8 cellular contexts compared by ENCODE assay signal in the genomic region with DNA sequence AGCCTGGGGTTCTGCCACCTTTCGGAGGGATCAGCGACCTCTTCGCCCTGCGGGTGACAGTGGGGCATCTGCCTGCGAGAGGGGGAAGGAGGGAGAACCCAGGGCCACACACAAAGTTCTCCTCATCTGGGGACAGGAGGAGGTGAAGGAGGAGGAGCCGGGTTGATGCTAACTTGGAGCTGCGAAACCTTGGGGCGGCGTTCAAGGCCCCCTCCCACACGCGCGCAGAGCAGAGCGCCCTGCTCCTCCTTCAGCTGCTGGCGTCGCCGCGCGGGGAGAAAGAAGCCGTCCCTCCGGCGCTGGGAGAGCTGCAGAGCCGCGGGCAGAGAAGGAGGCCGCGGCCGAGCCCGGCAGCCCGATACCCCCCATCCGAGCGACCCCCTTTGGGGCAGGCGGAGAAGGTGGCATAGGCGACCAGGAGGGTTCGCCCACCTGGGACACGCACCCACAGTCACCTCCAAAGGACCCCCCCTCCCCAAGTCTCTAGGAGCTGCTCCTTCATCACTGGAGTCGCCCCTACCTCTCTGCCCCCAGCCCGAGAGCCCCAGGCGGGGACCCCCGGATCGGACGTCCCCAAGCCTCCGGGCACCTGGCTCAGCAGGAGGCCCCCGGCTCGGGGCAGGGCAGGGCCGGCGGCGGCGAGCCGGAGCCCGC. TPM values are rescaled to one million over a fixed set of nuclear protein-coding genes. Genes with fewer than 3 reads are reported as not detected.
A peak's percentile ranks its signal among the peaks of the same experiment; 100 is the strongest.
DNase-seq lines count a peak whose midpoint lies in the region; ATAC-seq and TF ChIP-seq lines count a peak whose summit lies in the region.

A gene with protein sequence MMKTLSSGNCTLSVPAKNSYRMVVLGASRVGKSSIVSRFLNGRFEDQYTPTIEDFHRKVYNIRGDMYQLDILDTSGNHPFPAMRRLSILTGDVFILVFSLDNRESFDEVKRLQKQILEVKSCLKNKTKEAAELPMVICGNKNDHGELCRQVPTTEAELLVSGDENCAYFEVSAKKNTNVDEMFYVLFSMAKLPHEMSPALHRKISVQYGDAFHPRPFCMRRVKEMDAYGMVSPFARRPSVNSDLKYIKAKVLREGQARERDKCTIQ (plus strand): TSS at position 232 of the 654 bp plus-strand sequence. CDS start 5,979 bp downstream, outside the sequence.

- dilution Hi-C loops in IMR-90 (cut with HindIII; ENCODE audit: low sequenced_read_pairs, unreplicated experiment): no loop called here

- peak within 1 kb of the TSS; percentile 62 for H3K4me3 Mint-ChIP-seq in activated CD4-positive, alpha-beta T cell treated with anti-CD3 and anti-CD28 coated beads for 36 hours
- H3K4me3 Mint-ChIP-seq in endothelial cell (ENCODE audit: unreplicated experiment): peak within 1 kb of the TSS; percentile 79
- peak within 1 kb of the TSS; percentile 68 to 85 (median 76) for H3K4me3 Mint-ChIP-seq in naive thymus-derived CD4-positive, alpha-beta T cell

- 1% methylated on average over 14 of the region's 49 CpGs; no CpG with 5 or more reads in 1 of the 2 experiments for WGBS in IMR-90 (ENCODE audit: extremely low coverage in 2 of 2, insufficient read length in 1 of 2), 2 experiments

- TF ChIP-seq POLR2A in IMR-90 (IDR thresholded peaks at IDR 0.05; ENCODE audit: low read depth, low read length): no peak

- H4K91ac ChIP-seq in IMR-90 (ENCODE audit: insufficient read depth, low read depth, low read length): peak within 1 kb of the TSS; percentile 51; the same call in 1 of the 2 replicates

- H3K9ac ChIP-seq in IMR-90 (ENCODE audit: low read depth, low read length): peak within 1 kb of the TSS; percentile 68

- peak within 1 kb of the TSS; percentile 47 for H3K18ac ChIP-seq in IMR-90 (ENCODE audit: low read depth, low read length)

- peak within 1 kb of the TSS; percentile 65; the same call in 1 of the 3 replicates for H2BK15ac ChIP-seq in IMR-90 (ENCODE audit: low read depth, low read length)

- peak within 1 kb of the TSS; percentile 68; the same call in 1 of the 2 replicates for H3K23ac ChIP-seq in IMR-90 (ENCODE audit: low read depth, low read length)

- H3K4me2 ChIP-seq in IMR-90 (ENCODE audit: low read depth, low read length): peak within 1 kb of the TSS; percentile 99

- H3K36me3 ChIP-seq in IMR-90 (ENCODE audit: control insufficient read depth, insufficient read depth, low read length): no peaks in the 10 kb centered on the region
- no peaks in the 10 kb centered on the region for H3K36me3 ChIP-seq in naive thymus-derived CD4-positive, alpha-beta T cell (ENCODE audit: control insufficient read depth in 2 of 3, insufficient read depth in 3 of 3, low read length in 3 of 3)

- peak within 1 kb of the TSS; percentile 62 for H3K4ac ChIP-seq in IMR-90 (ENCODE audit: low read depth, low read length)

- no peaks in the 10 kb centered on the region for H3K9me3 ChIP-seq in IMR-90 (ENCODE audit: control insufficient read depth, insufficient read depth, low read length)
- H3K9me3 ChIP-seq in naive thymus-derived CD4-positive, alpha-beta T cell (ENCODE audit: control insufficient read depth in 2 of 3, low read length in 3 of 3): no peaks in the 10 kb centered on the region

- peak within 1 kb of the TSS; percentile 85 for H3K4me3 ChIP-seq in IMR-90 (ENCODE audit: insufficient read depth, low read depth, low read length)
- H3K4me3 ChIP-seq in naive thymus-derived CD4-positive, alpha-beta T cell (ENCODE audit: low read length): peak within 1 kb of the TSS; percentile 56

- peaks cover 16% of the 10 kb centered on the region for H3K4me1 ChIP-seq in IMR-90 (ENCODE audit: control insufficient read depth, insufficient read depth, low read length)
- H3K4me1 ChIP-seq in naive thymus-derived CD4-positive, alpha-beta T cell (ENCODE audit: control insufficient read depth in 2 of 2, insufficient read depth in 2 of 2, low read length in 2 of 2): peaks cover 4 to 5% of the 10 kb centered on the region in 2 donors

- H2BK5ac ChIP-seq in IMR-90 (ENCODE audit: low read depth, low read length, poor library complexity, severe bottlenecking): peak within 1 kb of the TSS; percentile 54

- H3K27me3 Mint-ChIP-seq in activated CD4-positive, alpha-beta T cell treated with anti-CD3 and anti-CD28 coated beads for 36 hours: peaks cover 29% of the 10 kb centered on the region
- peaks cover 7% of the 10 kb centered on the region for H3K27me3 Mint-ChIP-seq in endothelial cell (ENCODE audit: unreplicated experiment)
- peaks cover 24 to 59% (median 26%) of the 10 kb centered on the region in 5 donors for H3K27me3 Mint-ChIP-seq in naive thymus-derived CD4-positive, alpha-beta T cell

- no peaks in the 10 kb centered on the region for H3K9me3 Mint-ChIP-seq in activated CD4-positive, alpha-beta T cell treated with anti-CD3 and anti-CD28 coated beads for 36 hours (ENCODE audit: low read depth)
- H3K9me3 Mint-ChIP-seq in endothelial cell (ENCODE audit: unreplicated experiment): no peaks in the 10 kb centered on the region
- peaks cover 0 to 2% (median 0%) of the 10 kb centered on the region in 11 donors for H3K9me3 Mint-ChIP-seq in naive thymus-derived CD4-positive, alpha-beta T cell

- no peak for TF ChIP-seq CTCF in IMR-90 (conservative IDR thresholded peaks at IDR 0.05; ENCODE audit: low read depth, low read length)
- no peak for TF ChIP-seq CTCF in endothelial cell (IDR thresholded peaks at IDR 0.05; ENCODE audit: unreplicated experiment)

- 0 out of 2 replicates have a peak, but pooled peaks cover 5% of the 10 kb centered on the region for H4K20me1 ChIP-seq in IMR-90 (ENCODE audit: insufficient read depth, low read length)

- in situ Hi-C loops in IMR-90 (cut with MboI; ENCODE audit: low sequenced_read_pairs): no loop called here

- ATAC-seq in IMR-90 (ENCODE audit: low read depth): peak; percentile 56
- peak; percentile 70 for ATAC-seq in activated CD4-positive, alpha-beta T cell treated with anti-CD3 and anti-CD28 coated beads for 36 hours
- peak; percentile 60 for ATAC-seq in naive thymus-derived CD4-positive, alpha-beta T cell
- ATAC-seq in GM18867 (IDR thresholded peaks at IDR 0.05; ENCODE audit: unreplicated experiment): no peak

- H3K14ac ChIP-seq in IMR-90 (replicated peaks; ENCODE audit: low read depth, low read length): peak within 1 kb of the TSS; percentile 45; the same call in 1 of the 2 replicates

- peak within 1 kb of the TSS; percentile 94 for H2AK5ac ChIP-seq in IMR-90 (ENCODE audit: low read depth, low read length)

- H3K79me1 ChIP-seq in IMR-90 (ENCODE audit: low read depth in 1 of 2, low read length in 2 of 2): no peaks in the 10 kb centered on the region; a peak in 1 of 4 replicates

- TF ChIP-seq RAD21 in IMR-90 (IDR thresholded peaks at IDR 0.05; ENCODE audit: low read length): no peak

- POLR2A ChIA-PET in IMR-90 (lab: Charles Lee; ENCODE audit: unreplicated experiment): no interaction called here
- POLR2A ChIA-PET in activated CD4-positive, alpha-beta T cell treated with anti-CD3 and anti-CD28 coated beads for 36 hours (lab: Charles Lee): no interaction called here
- POLR2A ChIA-PET in naive thymus-derived CD4-positive, alpha-beta T cell (lab: Charles Lee): no interaction called here

- H3K4me1 Mint-ChIP-seq in activated CD4-positive, alpha-beta T cell treated with anti-CD3 and anti-CD28 coated beads for 36 hours: peaks cover 3% of the 10 kb centered on the region
- peaks cover 4% of the 10 kb centered on the region for H3K4me1 Mint-ChIP-seq in endothelial cell (ENCODE audit: unreplicated experiment)
- H3K4me1 Mint-ChIP-seq in naive thymus-derived CD4-positive, alpha-beta T cell: peaks cover 0 to 14% (median 8%) of the 10 kb centered on the region in 7 donors

- H4K5ac ChIP-seq in IMR-90 (ENCODE audit: low read depth, low read length): peak within 1 kb of the TSS; percentile 9; the same call in 1 of the 2 replicates

- H3K27me3 ChIP-seq in IMR-90 (ENCODE audit: control insufficient read depth, insufficient read depth, low read length): no peaks in the 10 kb centered on the region
- H3K27me3 ChIP-seq in naive thymus-derived CD4-positive, alpha-beta T cell (ENCODE audit: control insufficient read depth in 2 of 2, insufficient read depth in 2 of 2, low read length in 2 of 2): peaks cover 4 to 13% of the 10 kb centered on the region in 2 donors

- peaks cover 12% of the 10 kb centered on the region for H3K9me1 ChIP-seq in IMR-90 (ENCODE audit: insufficient read depth, low read length)

- peak within 1 kb of the TSS; percentile 42; the same call in 1 of the 2 replicates for H2BK20ac ChIP-seq in IMR-90 (ENCODE audit: low read depth, low read length)

- H2BK120ac ChIP-seq in IMR-90 (ENCODE audit: low read depth, low read length): peak within 1 kb of the TSS; percentile 81

- no peak within 1 kb of the TSS for H3K27ac Mint-ChIP-seq in activated CD4-positive, alpha-beta T cell treated with anti-CD3 and anti-CD28 coated beads for 36 hours
- peak within 1 kb of the TSS; percentile 9 for H3K27ac Mint-ChIP-seq in endothelial cell (ENCODE audit: unreplicated experiment)
- peak within 1 kb of the TSS in 1 of 9 donors; percentile 54 for H3K27ac Mint-ChIP-seq in naive thymus-derived CD4-positive, alpha-beta T cell

- no peaks in the 10 kb centered on the region for H3K36me3 Mint-ChIP-seq in activated CD4-positive, alpha-beta T cell treated with anti-CD3 and anti-CD28 coated beads for 36 hours (ENCODE audit: low read depth)
- no peaks in the 10 kb centered on the region for H3K36me3 Mint-ChIP-seq in endothelial cell (ENCODE audit: low read depth, unreplicated experiment)
- peaks cover 0 to 1% (median 0%) of the 10 kb centered on the region in 5 donors for H3K36me3 Mint-ChIP-seq in naive thymus-derived CD4-positive, alpha-beta T cell

- intact Hi-C loops in IMR-90 (cut with micrococcal nuclease): no loop called here
- intact Hi-C loops in activated CD4-positive, alpha-beta T cell treated with anti-CD3 and anti-CD28 coated beads for 36 hours (cut with DNase I, micrococcal nuclease): loop anchor here in 1 of 2 experiments (1.0 to 5.0 kb wide), 4 partner anchors 12 to 241 kb away; a partner anchor contains a TSS
- intact Hi-C loops in naive thymus-derived CD4-positive, alpha-beta T cell (cut with micrococcal nuclease): loop anchor here (1.0 kb wide), 2 partner anchors 12 to 141 kb away; no protein-coding TSS in a partner anchor

- peak within 1 kb of the TSS; percentile 61 to 84; a peak in 3 of 4 replicates for H4K8ac ChIP-seq in IMR-90 (ENCODE audit: low read depth in 2 of 2, low read length in 2 of 2)

- H3K56ac ChIP-seq in IMR-90 (ENCODE audit: extremely low read depth, insufficient read depth, low read length): no peak within 1 kb of the TSS; the same call in 1 of the 2 replicates

- no TSS peak for BruUV-seq in IMR-90 (replicated peaks; lab: Mats Ljungman, UMichigan)

- peak within 1 kb of the TSS; percentile 94 for H2AK9ac ChIP-seq in IMR-90 (replicated peaks; ENCODE audit: low read depth, low read length, poor library complexity)

- H3K27ac ChIP-seq in IMR-90 (ENCODE audit: insufficient read depth, low read length): peak within 1 kb of the TSS; percentile 41; the same call in 1 of the 2 replicates
- no peak within 1 kb of the TSS for H3K27ac ChIP-seq in naive thymus-derived CD4-positive, alpha-beta T cell (ENCODE audit: low read depth, low read length)
- peak within 1 kb of the TSS; percentile 63 for H3K27ac ChIP-seq in substantia nigra (ENCODE audit: low read depth, low read length, poor library complexity, severe bottlenecking)

- DNase-seq in ELR (ENCODE audit: low read depth) (peak; percentile 47), IMR-90 (peak; percentile 19), endothelial cell (ENCODE audit: low spot score) (no peak), substantia nigra (lab: John Stamatoyannopoulos, UW) (peak in 10 of 49 donors; percentile 12 to 68 (median 46)), GM19238 (ENCODE audit: insufficient read length, low spot score) (no peak)
- peak; percentile 66 for DNase-seq in activated CD4-positive, alpha-beta T cell treated with anti-CD3 and anti-CD28 coated beads for 36 hours
- DNase-seq in naive thymus-derived CD4-positive, alpha-beta T cell: peak in 8 of 9 donors; percentile 19 to 57 (median 34)

- CTCF ChIA-PET in IMR-90 (lab: Yijun Ruan, JAX): interaction anchor here (0.9 kb wide), 1 partner anchor 23 kb away, joined by 3 read pairs; no protein-coding TSS in a partner anchor
- CTCF ChIA-PET in activated CD4-positive, alpha-beta T cell treated with anti-CD3 and anti-CD28 coated beads for 36 hours (lab: Charles Lee): interaction anchor here (1.2 to 1.6 kb wide), 2 partner anchors 10 to 43 kb away, joined by 3 to 4 read pairs; no protein-coding TSS in a partner anchor
- CTCF ChIA-PET in naive thymus-derived CD4-positive, alpha-beta T cell (lab: Charles Lee): interaction anchor here (0.6 kb wide), 1 partner anchor 40 kb away, joined by 3 read pairs; no protein-coding TSS in a partner anchor

- H2AFZ ChIP-seq in IMR-90 (replicated peaks; ENCODE audit: low read length, poor library complexity): peak within 1 kb of the TSS; percentile 95

RNA-seq across cellular contexts. Expression of the gene that starts here (rescaled TPM):
- under 0.01 TPM in 2 replicates for total RNA-seq in IMR-90 (2012; rRNA removed)
- 0.32 and 0.36 TPM in 2 replicates for polyA plus RNA-seq in IMR-90 (2012; rRNA removed)
- 0.21 and 0.26 TPM in 2 replicates for polyA plus RNA-seq in IMR-90 (2012; cell fraction: cytosol; rRNA removed)
- 0.42 and 0.53 TPM in 2 replicates for polyA plus RNA-seq in IMR-90 (2012; cell fraction: nucleus; rRNA removed; ENCODE audit: low replicate concordance)
- total RNA-seq in activated CD4-positive, alpha-beta T cell treated with anti-CD3 and anti-CD28 coated beads for 36 hours: under 1 TPM; 0.09 TPM
- not detected for total RNA-seq in endothelial cell (ENCODE audit: unreplicated experiment)
- total RNA-seq in naive thymus-derived CD4-positive, alpha-beta T cell: 1 to 10 TPM in 1 of 5 experiments, under 1 TPM in 1, not detected in 3; 0.24 to 1.4 TPM
- under 1 TPM in 1 of 2 donors, not detected in 1; 0.05 TPM for polyA plus RNA-seq in naive thymus-derived CD4-positive, alpha-beta T cell

Comparison
In these comparisons a context has a peak if more than half of its experiments do, and no peak if none do; other contexts are left out.
1. Peak in DNase-seq, ATAC-seq, H3K4me3 ChIP-seq, H3K27ac ChIP-seq, H3K9ac ChIP-seq and H3K4me2 ChIP-seq in IMR-90; RNA of the gene not detected or under 1 TPM.
2. Peak in DNase-seq and ATAC-seq in activated CD4-positive, alpha-beta T cell treated with anti-CD3 and anti-CD28 coated beads for 36 hours; RNA of the gene not detected or under 1 TPM.
3. DNase-seq: peak in ELR (single experiment) and naive thymus-derived CD4-positive, alpha-beta T cell (8 of 9); none in endothelial cell (single experiment) and GM19238 (single experiment).
4. Peak in every context shown above with its lines, with median percentiles within 50 percentile points of each other: H3K4me3 Mint-ChIP-seq.